In genomic region chr1:79259390-79260336, GRCh38 we compare ENCODE assay signal across 8 cellular contexts.
DNase-seq lines count a peak whose midpoint lies in the region; ATAC-seq and TF ChIP-seq lines count a peak whose summit lies in the region.

No MANE protein-coding gene starts in this region.

- POLR2A ChIA-PET in IMR-90 (lab: Charles Lee; ENCODE audit: unreplicated experiment) = no interaction called here

- H3K9me3 ChIP-seq in IMR-90 (ENCODE audit: control insufficient read depth, insufficient read depth, low read length) = no peaks in the 10 kb centered on the region

- DNase-seq in DMS153 (lab: John Stamatoyannopoulos, UW) (peak; percentile 21), GM20000 (ENCODE audit: low spot score) (peak; percentile 17), IMR-90 (peak; percentile 59), T47D (ENCODE audit: low read depth in 1 of 2, low spot score in 1 of 2) (peak; percentile 32 to 39), omental fat pad (ENCODE audit: low spot score) (no peak), NCI-H2196 (lab: John Stamatoyannopoulos, UW; ENCODE audit: unreplicated experiment) (no peak), C1 segment of cervical spinal cord (lab: John Stamatoyannopoulos, UW) (no peak)

- no peak overlapping the region for H2BK5ac ChIP-seq in IMR-90 (ENCODE audit: low read depth, low read length, poor library complexity, severe bottlenecking)

- no peak overlapping the region for H2AK9ac ChIP-seq in IMR-90 (replicated peaks; ENCODE audit: low read depth, low read length, poor library complexity)

- H3K4me1 ChIP-seq in IMR-90 (ENCODE audit: control insufficient read depth, insufficient read depth, low read length) = no peaks in the 10 kb centered on the region

- no peaks in the 10 kb centered on the region for H3K9me1 ChIP-seq in IMR-90 (ENCODE audit: insufficient read depth, low read length)

- H3K27me3 ChIP-seq in IMR-90 (ENCODE audit: control insufficient read depth, insufficient read depth, low read length) = no peaks in the 10 kb centered on the region

- H3K4me3 ChIP-seq in IMR-90 (ENCODE audit: insufficient read depth, low read depth, low read length) = no peak overlapping the region

- TF ChIP-seq CTCF in GM20000 (IDR thresholded peaks at IDR 0.05; ENCODE audit: extremely low read depth, missing control alignments) (no peak), IMR-90 (conservative IDR thresholded peaks at IDR 0.05; ENCODE audit: low read depth, low read length) (peak; percentile 78), omental fat pad (IDR thresholded peaks at IDR 0.05) (no peak)

- no peak overlapping the region for H2AFZ ChIP-seq in IMR-90 (replicated peaks; ENCODE audit: low read length, poor library complexity)

- peak; percentile 85 for TF ChIP-seq RAD21 in IMR-90 (IDR thresholded peaks at IDR 0.05; ENCODE audit: low read length)

- no peak overlapping the region for H3K4me2 ChIP-seq in IMR-90 (ENCODE audit: low read depth, low read length)

- H3K27ac ChIP-seq in IMR-90 (ENCODE audit: insufficient read depth, low read length) = no peak overlapping the region

- H4K8ac ChIP-seq in IMR-90 (ENCODE audit: low read depth in 2 of 2, low read length in 2 of 2) = no peak overlapping the region

- intact Hi-C loops in IMR-90 (cut with micrococcal nuclease) = loop anchor here (1.0 to 10.0 kb wide), 5 partner anchors 94 to 953 kb away; no protein-coding TSS in a partner anchor

- no peak overlapping the region for H3K23ac ChIP-seq in IMR-90 (ENCODE audit: low read depth, low read length)

- H3K36me3 ChIP-seq in IMR-90 (ENCODE audit: control insufficient read depth, insufficient read depth, low read length) = no peaks in the 10 kb centered on the region

- H2BK15ac ChIP-seq in IMR-90 (ENCODE audit: low read depth, low read length) = no peak overlapping the region

- H4K20me1 ChIP-seq in IMR-90 (ENCODE audit: insufficient read depth, low read length) = no peaks in the 10 kb centered on the region

- no peak overlapping the region for H4K5ac ChIP-seq in IMR-90 (ENCODE audit: low read depth, low read length)

- no peak overlapping the region for H3K18ac ChIP-seq in IMR-90 (ENCODE audit: low read depth, low read length)

- in situ Hi-C loops in IMR-90 (cut with MboI; ENCODE audit: low sequenced_read_pairs) = no loop called here
- in situ Hi-C loops in T47D (cut with HindIII; ENCODE audit: low pct_unique_long_range_greater_than_20kb, low sequenced_read_pairs) = no loop called here

- BruUV-seq in IMR-90 (replicated peaks; lab: Mats Ljungman, UMichigan) = no TSS peak

- no peak overlapping the region for H3K14ac ChIP-seq in IMR-90 (replicated peaks; ENCODE audit: low read depth, low read length)

- H2AK5ac ChIP-seq in IMR-90 (ENCODE audit: low read depth, low read length) = no peak overlapping the region

- dilution Hi-C loops in IMR-90 (cut with HindIII; ENCODE audit: low sequenced_read_pairs, unreplicated experiment) = no loop called here

- H3K79me1 ChIP-seq in IMR-90 (ENCODE audit: low read depth in 1 of 2, low read length in 2 of 2) = no peaks in the 10 kb centered on the region

- no peak overlapping the region for H2BK120ac ChIP-seq in IMR-90 (ENCODE audit: low read depth, low read length)

- no CpG with 5 or more reads among the region's 5 CpGs for WGBS in IMR-90 (ENCODE audit: extremely low coverage in 2 of 2, insufficient read length in 1 of 2), 2 experiments

- H3K56ac ChIP-seq in IMR-90 (ENCODE audit: extremely low read depth, insufficient read depth, low read length) = no peak overlapping the region

- no peak overlapping the region; the same call in 1 of the 2 replicates for H3K9ac ChIP-seq in IMR-90 (ENCODE audit: low read depth, low read length)

- no peak for TF ChIP-seq POLR2A in IMR-90 (IDR thresholded peaks at IDR 0.05; ENCODE audit: low read depth, low read length)

- no peak overlapping the region for H3K4ac ChIP-seq in IMR-90 (ENCODE audit: low read depth, low read length)

- H2BK20ac ChIP-seq in IMR-90 (ENCODE audit: low read depth, low read length) = no peak overlapping the region

- ATAC-seq in IMR-90 (ENCODE audit: low read depth) (peak; percentile 95), omental fat pad (ENCODE audit: low FRiP score) (peak; percentile 59), GM19463 (IDR thresholded peaks at IDR 0.05; ENCODE audit: unreplicated experiment) (no peak)

- H4K91ac ChIP-seq in IMR-90 (ENCODE audit: insufficient read depth, low read depth, low read length) = no peak overlapping the region

- CTCF ChIA-PET in IMR-90 (lab: Yijun Ruan, JAX) = interaction anchor here (0.8 to 1.0 kb wide), 2 partner anchors 9 kb away, joined by 3 to 5 read pairs; no protein-coding TSS in a partner anchor

TF ChIP-seq in IMR-90, 13 proteins besides CTCF, POLR2A, EP300 and RAD21:
- TF ChIP-seq SMC3 (IDR thresholded peaks at IDR 0.05; ENCODE audit: low read depth, low read length) = peak; percentile 65
- peak; percentile 37 for TF ChIP-seq MAFK (IDR thresholded peaks at IDR 0.05; ENCODE audit: low read depth, low read length)
- no peak for TF ChIP-seq BHLHE40 (IDR thresholded peaks at IDR 0.05; ENCODE audit: low read depth, low read length)
- TF ChIP-seq ELK1 (IDR thresholded peaks at IDR 0.05; ENCODE audit: borderline replicate concordance, low read depth, low read length) = no peak
- TF ChIP-seq MAZ (IDR thresholded peaks at IDR 0.05; ENCODE audit: borderline replicate concordance, low read depth, low read length) = no peak
- no peak for TF ChIP-seq FOS (IDR thresholded peaks at IDR 0.05; ENCODE audit: low read depth, low read length)

Comparison
In these comparisons a context has a peak if more than half of its experiments do, and no peak if none do; other contexts are left out.
1. DNase-seq: peak in DMS153 (single experiment), GM20000 (single experiment), IMR-90 (single experiment) and T47D (2 of 2); none in omental fat pad (single experiment), NCI-H2196 (single experiment) and C1 segment of cervical spinal cord (0 of 14).